23 cellular contexts compared by ENCODE assay signal in genomic region chr10:74381291-74381885, GRCh38.
"Had no signal": no experiment of that assay in that cellular context is flagged by ENCODE, and none has a peak within 500 bp of the region (broad histone marks: within the 10 kb centered on the region; RNA-seq: fewer than 3 reads in every experiment).

No MANE protein-coding gene starts in this region.

- ATAC-seq: activated naive CD4-positive, alpha-beta T cell treated with anti-CD3 and anti-CD28 coated beads, Interleukin-2, amount 50 U/mL, for 72 hours; left ventricle myocardium superior; right cardiac atrium had no signal

- H3K36me3 ChIP-seq: prostate gland, suprapubic skin had no signal

- H3K27me3 ChIP-seq: suprapubic skin had no signal

- H3K4me1 ChIP-seq: prostate gland, suprapubic skin had no signal

- H3K27ac Mint-ChIP-seq: activated naive CD4-positive, alpha-beta T cell treated with anti-CD3 and anti-CD28 coated beads, Interleukin-2, amount 50 U/mL, for 72 hours; nephron progenitor cell had no signal

- H3K27ac ChIP-seq: prostate gland, skin epidermis, suprapubic skin had no signal

- H3K9me3 Mint-ChIP-seq: activated T-cell treated with anti-CD3 and anti-CD28 coated beads, Interleukin-2, amount 50 U/mL, for 24 hours; central memory CD8-positive, alpha-beta T cell; nephron progenitor cell had no signal

- DNase-seq: activated CD4-positive, alpha-beta T cell treated with anti-CD3 and anti-CD28 coated beads, Interleukin-2, amount 50 U/mL, for 4 hours; activated CD4-positive, CD25-positive, alpha-beta regulatory T cell treated with anti-CD3 and anti-CD28 coated beads, Interleukin-2, amount 50 U/mL, for 72 hours; activated effector memory CD4-positive, alpha-beta T cell treated with Interleukin-2 at 50 U/mL for 16 hours; activated T-cell treated with anti-CD3 and anti-CD28 coated beads, Interleukin-2, amount 50 U/mL, for 24 hours; cortex of kidney; effector memory CD4-positive, alpha-beta T cell; head of caudate nucleus; kidney glomerular epithelial cell; left ventricle myocardium superior; mesendoderm; nephron progenitor cell; right cardiac atrium; stimulated activated CD4-positive, alpha-beta T cell treated with anti-CD3 and anti-CD28 coated beads, Interleukin-15, amount 100 ng/mL, for 24 hours; stimulated activated CD4-positive, alpha-beta T cell treated with anti-CD3 and anti-CD28 coated beads, Interleukin-4, amount 100 ng/mL, for 24 hours; stimulated activated naive CD4-positive, alpha-beta T cell treated with Interleukin-2 at 50 U/mL for 16 hours; T-helper 9 cell; trophoblast cell had no signal

- H3K4me3 ChIP-seq: prostate gland, skin epidermis, suprapubic skin had no signal

- H3K36me3 Mint-ChIP-seq: brain had no signal

- H3K9me3 ChIP-seq: prostate gland, suprapubic skin had no signal

- H3K27me3 Mint-ChIP-seq: activated T-cell treated with anti-CD3 and anti-CD28 coated beads, Interleukin-2, amount 50 U/mL, for 24 hours; brain; central memory CD8-positive, alpha-beta T cell had no signal

- H3K4me3 Mint-ChIP-seq: activated T-cell treated with anti-CD3 and anti-CD28 coated beads, Interleukin-2, amount 50 U/mL, for 24 hours; brain; central memory CD8-positive, alpha-beta T cell; nephron progenitor cell had no signal
